9 cellular contexts compared by ENCODE assay signal in genomic region chr3:46361408-46362283, GRCh38. TPM values are rescaled to one million over a fixed set of nuclear protein-coding genes. Genes with fewer than 3 reads are reported as not detected.
DNase-seq lines count a peak whose midpoint lies in the region; ATAC-seq and TF ChIP-seq lines count a peak whose summit lies in the region.
"Had no signal": no experiment of that assay in that cellular context is flagged by ENCODE, and none has a peak within 500 bp of the region (broad histone marks: within the 10 kb centered on the region; RNA-seq: fewer than 3 reads in every experiment).

No MANE protein-coding gene starts in this region.

- no peak overlapping the region for H3K4me3 Mint-ChIP-seq in activated T-cell treated with anti-CD3 and anti-CD28 coated beads, Interleukin-2, amount 50 U/mL, for 24 hours

- no peaks in the 10 kb centered on the region for H3K79me2 ChIP-seq in PC-9 (ENCODE audit: low read depth)

- H3K9me2 ChIP-seq in PC-9 (ENCODE audit: insufficient read depth): no peaks in the 10 kb centered on the region

- POLR2A ChIA-PET in PC-9 (lab: Charles Lee; ENCODE audit: unreplicated experiment): no interaction called here

- BruUV-seq in PC-9 (replicated peaks; lab: Mats Ljungman, UMichigan): no TSS peak

- H3K27me3 Mint-ChIP-seq in activated T-cell treated with anti-CD3 and anti-CD28 coated beads, Interleukin-2, amount 50 U/mL, for 24 hours: peaks cover 45% of the 10 kb centered on the region

- H3K36me3 ChIP-seq in PC-9 (ENCODE audit: low read depth): no peaks in the 10 kb centered on the region
- H3K36me3 ChIP-seq in upper lobe of left lung: no peaks in the 10 kb centered on the region
- H3K36me3 ChIP-seq: pancreas had no signal

- ATAC-seq in left ventricle myocardium superior: peak; percentile 82
- peak; percentile 70 to 84 for ATAC-seq in upper lobe of left lung (ENCODE audit: low FRiP score in 2 of 2)
- no peak for ATAC-seq in HG02588 (IDR thresholded peaks at IDR 0.05; ENCODE audit: unreplicated experiment)

- no peak for TF ChIP-seq EP300 in upper lobe of left lung (IDR thresholded peaks at IDR 0.05)

- H3K4me2 ChIP-seq in PC-9: 0 out of 2 replicates have a peak overlapping the region, but pooled peaks have one; percentile 24

- intact Hi-C loops in PC-9 (cut with micrococcal nuclease; ENCODE audit: unreplicated experiment): loop anchor here (1.0 kb wide), 1 partner anchor 198 kb away; no protein-coding TSS in a partner anchor
- intact Hi-C loops in left ventricle myocardium superior (cut with micrococcal nuclease): loop anchor here (10.0 kb wide), 1 partner anchor 67 kb away; no protein-coding TSS in a partner anchor

- no peaks in the 10 kb centered on the region for H3K9me3 ChIP-seq in PC-9 (ENCODE audit: insufficient read depth, low read depth)
- H3K9me3 ChIP-seq in upper lobe of left lung: no peaks in the 10 kb centered on the region
- H3K9me3 ChIP-seq: pancreas had no signal

- no peaks in the 10 kb centered on the region for H3K9me3 Mint-ChIP-seq in activated T-cell treated with anti-CD3 and anti-CD28 coated beads, Interleukin-2, amount 50 U/mL, for 24 hours

- H3K27ac ChIP-seq in PC-9: peak overlapping the region; percentile 40
- peak overlapping the region in 2 of 4 donors; percentile 12 to 33 for H3K27ac ChIP-seq in upper lobe of left lung
- H3K27ac ChIP-seq: pancreas had no signal

- DNase-seq in activated T-cell treated with anti-CD3 and anti-CD28 coated beads, Interleukin-2, amount 50 U/mL, for 24 hours: no peak
- DNase-seq in activated T-cell treated with anti-CD3 and anti-CD28 coated beads for 4 hours: no peak
- peak; percentile 36 to 67 for DNase-seq in PC-9
- DNase-seq in left ventricle myocardium superior: peak; percentile 40
- DNase-seq in upper lobe of left lung: peak in 1 of 2 donors; percentile 60
- DNase-seq in D341Med (ENCODE audit: low spot score): no peak
- DNase-seq in activated T-cell treated with anti-CD3 and anti-CD28 coated beads, Interleukin-2, amount 50 U/mL, for 48 hours: no peak

- peak overlapping the region; percentile 53 for H3K27ac Mint-ChIP-seq in activated T-cell treated with anti-CD3 and anti-CD28 coated beads, Interleukin-2, amount 50 U/mL, for 24 hours

- no peaks in the 10 kb centered on the region for H3K36me3 Mint-ChIP-seq in activated T-cell treated with anti-CD3 and anti-CD28 coated beads, Interleukin-2, amount 50 U/mL, for 24 hours (ENCODE audit: low read depth)

- no peak overlapping the region for H2AFZ ChIP-seq in PC-9

- peaks cover 13% of the 10 kb centered on the region; the same call in 1 of the 2 replicates for H3F3A ChIP-seq in PC-9 (ENCODE audit: insufficient read depth, low read depth)

- CTCF ChIA-PET in PC-9 (lab: Charles Lee): interaction anchor here (0.6 kb wide), 1 partner anchor 391 kb away, joined by 8 read pairs; no protein-coding TSS in a partner anchor

- no peak for TF ChIP-seq POLR2A in upper lobe of left lung (IDR thresholded peaks at IDR 0.05)

- H4K20me1 ChIP-seq in PC-9 (ENCODE audit: insufficient read depth): no peaks in the 10 kb centered on the region

- peaks cover 58% of the 10 kb centered on the region for H3K4me1 Mint-ChIP-seq in activated T-cell treated with anti-CD3 and anti-CD28 coated beads, Interleukin-2, amount 50 U/mL, for 24 hours (ENCODE audit: low read depth)

- peaks cover 8% of the 10 kb centered on the region for H3K4me1 ChIP-seq in PC-9 (replicated peaks; ENCODE audit: insufficient read depth)
- H3K4me1 ChIP-seq in upper lobe of left lung: peaks cover 9 to 18% (median 16%) of the 10 kb centered on the region in 4 donors
- H3K4me1 ChIP-seq: pancreas had no signal

- H3K27me3 ChIP-seq in PC-9 (ENCODE audit: insufficient read depth, low read depth): no peaks in the 10 kb centered on the region
- no peaks in the 10 kb centered on the region for H3K27me3 ChIP-seq in upper lobe of left lung
- H3K27me3 ChIP-seq: pancreas had no signal

- 58 to 60% methylated on average over 8 of the region's 8 CpGs for WGBS in upper lobe of left lung, 2 donors

- H3K4me3 ChIP-seq in PC-9 (no peak overlapping the region), upper lobe of left lung (no peak overlapping the region)
- H3K4me3 ChIP-seq: pancreas had no signal

- TF ChIP-seq CTCF in PC-9 (conservative IDR thresholded peaks at IDR 0.05) (no peak), upper lobe of left lung (IDR thresholded peaks at IDR 0.05) (no peak)

RNA-seq across cellular contexts. Expression of gene CCR2, which starts 7.7 kb away (rescaled TPM):
- total RNA-seq in PC-9 (2021): not detected in 2 replicates
- total RNA-seq in left ventricle myocardium superior: 1.3 TPM
- 10 to 100 TPM in 1 of 6 donors, 1 to 10 TPM in 5; 2.1 to 27.8 (median 6.6) TPM for total RNA-seq in upper lobe of left lung

RNA-seq across cellular contexts. Expression of gene CCR5, which starts 9.1 kb away (rescaled TPM):
- total RNA-seq in PC-9 (2021) (not detected in 2 replicates), left ventricle myocardium superior (0.62 TPM), upper lobe of left lung (1 to 10 TPM in 5 of 6 donors, under 1 TPM in 1; 0.33 to 8.6 (median 3.1) TPM)

RNA-seq across cellular contexts. Expression of gene CCRL2, which starts 45.4 kb away (rescaled TPM):
- total RNA-seq in PC-9 (2021) (1.2 TPM in 2 replicates), left ventricle myocardium superior (1.4 TPM), upper lobe of left lung (10 to 100 TPM in 4 of 6 donors, 1 to 10 TPM in 2; 4.2 to 25.5 (median 13.7) TPM)

Comparison
In these comparisons a context has a peak if more than half of its experiments do, and no peak if none do; other contexts are left out.
1. DNase-seq: peak in PC-9 (2 of 2) and left ventricle myocardium superior (single experiment); none in activated T-cell treated with anti-CD3 and anti-CD28 coated beads, Interleukin-2, amount 50 U/mL, for 24 hours (single experiment), activated T-cell treated with anti-CD3 and anti-CD28 coated beads for 4 hours (single experiment), D341Med (single experiment) and activated T-cell treated with anti-CD3 and anti-CD28 coated beads, Interleukin-2, amount 50 U/mL, for 48 hours (0 of 2).